Comparison of ENCODE assay signal across 26 cellular contexts in genomic region chr19:54949412-54949811, GRCh38. TPM values are rescaled to one million over a fixed set of nuclear protein-coding genes. Genes with fewer than 3 reads are reported as not detected.
"Had no signal": no experiment of that assay in that cellular context is flagged by ENCODE, and none has a peak within 500 bp of the region (broad histone marks: within the 10 kb centered on the region; RNA-seq: fewer than 3 reads in every experiment).

No MANE protein-coding gene starts in this region.

- ATAC-seq: activated CD8-positive, alpha-beta T cell treated with anti-CD3 and anti-CD28 coated beads for 36 hours; body of pancreas had no signal

- H3K27me3 ChIP-seq: body of pancreas, colonic mucosa, esophagus muscularis mucosa, right atrium auricular region, stomach, testis had no signal

- H3K36me3 ChIP-seq: colonic mucosa, esophagus muscularis mucosa, left ventricle myocardium inferior, right atrium auricular region, stomach had no signal

- H3K9me3 Mint-ChIP-seq: activated CD8-positive, alpha-beta T cell treated with anti-CD3 and anti-CD28 coated beads for 36 hours had no signal

- H3K4me1 Mint-ChIP-seq: nephron progenitor cell had no signal

- FAIRE-seq: kidney had no signal

- H3K4me1 ChIP-seq: body of pancreas, colonic mucosa, esophagus muscularis mucosa, left ventricle myocardium inferior, right atrium auricular region, stomach, testis had no signal

- H3K27ac Mint-ChIP-seq: activated CD8-positive, alpha-beta T cell treated with anti-CD3 and anti-CD28 coated beads for 36 hours; activated naive CD8-positive, alpha-beta T cell; nephron progenitor cell had no signal

- H3K4me3 ChIP-seq: body of pancreas, colonic mucosa, esophagus muscularis mucosa, left ventricle myocardium inferior, right atrium auricular region, stomach, testis had no signal

- H3K4me3 Mint-ChIP-seq: activated CD8-positive, alpha-beta T cell treated with anti-CD3 and anti-CD28 coated beads for 36 hours; activated naive CD8-positive, alpha-beta T cell; nephron progenitor cell had no signal

- H3K27me3 Mint-ChIP-seq: activated CD8-positive, alpha-beta T cell treated with anti-CD3 and anti-CD28 coated beads for 36 hours; activated naive CD8-positive, alpha-beta T cell had no signal

- H3K27ac ChIP-seq: body of pancreas, colonic mucosa, esophagus muscularis mucosa, left ventricle myocardium inferior, right atrium auricular region, stomach, testis had no signal

- H3K36me3 Mint-ChIP-seq: activated naive CD8-positive, alpha-beta T cell had no signal

- H3K9me3 ChIP-seq: body of pancreas, colonic mucosa, esophagus muscularis mucosa, left ventricle myocardium inferior, right atrium auricular region, stomach, testis had no signal

- DNase-seq: activated CD4-positive, alpha-beta T cell treated with anti-CD3 and anti-CD28 coated beads for 1 hour; activated CD8-positive, alpha-beta T cell treated with anti-CD3 and anti-CD28 coated beads for 36 hours; activated gamma-delta T cell treated with Interleukin-2 at 50 U/mL for 16 hours; activated T-cell treated with anti-CD3 and anti-CD28 coated beads, Interleukin-2, amount 50 U/mL, for 48 hours; amniotic stem cell; body of pancreas; central memory CD4-positive, alpha-beta T cell; colonic mucosa; effector CD4-positive, alpha-beta T cell; hypothalamus; kidney; left ventricle myocardium inferior; nephron progenitor cell; occipital lobe; stimulated activated CD4-positive, alpha-beta T cell treated with anti-CD3 and anti-CD28 coated beads, Interleukin-15, amount 100 ng/mL, for 24 hours; stimulated activated CD4-positive, alpha-beta T cell treated with anti-CD3 and anti-CD28 coated beads, Interleukin-4, amount 100 ng/mL, for 1 hour; stomach; testis had no signal

RNA-seq across cellular contexts. Expression of gene NLRP7, which starts 2.1 kb away (rescaled TPM):
- total RNA-seq: activated CD8-positive, alpha-beta T cell treated with anti-CD3 and anti-CD28 coated beads for 36 hours; body of pancreas; colonic mucosa; esophagus muscularis mucosa; glomerular endothelial cell; left ventricle myocardium inferior; occipital lobe; posterior vena cava; right atrium auricular region; skeletal muscle tissue; stomach; ureter had no signal
- polyA plus RNA-seq: stomach had no signal

RNA-seq across cellular contexts. Expression of gene NCR1, which starts 43.5 kb away (rescaled TPM):
- total RNA-seq: body of pancreas; colonic mucosa; glomerular endothelial cell; occipital lobe; right atrium auricular region; skeletal muscle tissue; T-helper 1 cell treated with Interleukin-12 subunit alpha and Interleukin-12 subunit beta and Interleukin-4 antibody, amounts not matched to agents 30 ng/mL and 1 ng/mL, for 36 hours; ureter had no signal
